Comparison of ENCODE assay signal across 22 cellular contexts in the genomic region with DNA sequence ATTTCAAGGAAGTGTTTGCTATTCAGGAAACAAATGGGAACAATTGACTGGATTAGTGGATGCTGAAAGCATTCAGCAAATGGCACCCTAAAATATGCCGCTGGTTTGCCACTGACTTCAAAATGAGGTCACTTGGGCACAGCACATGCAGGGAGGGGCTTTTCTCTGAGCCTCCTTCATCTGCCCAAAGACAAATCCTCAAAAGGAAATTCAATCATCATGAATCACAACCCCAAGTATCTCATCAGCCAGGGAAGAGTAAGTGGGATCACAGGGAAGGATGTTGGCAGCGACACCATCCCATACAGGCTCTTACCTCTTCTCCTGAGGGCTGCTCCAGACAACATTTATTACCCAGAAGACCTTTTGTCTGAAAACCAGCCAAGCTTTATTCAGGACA. TPM values are rescaled to one million over a fixed set of nuclear protein-coding genes. Genes with fewer than 3 reads are reported as not detected.
DNase-seq lines count a peak whose midpoint lies in the region; ATAC-seq, FAIRE-seq and TF ChIP-seq lines count a peak whose summit lies in the region.
"Had no signal": no experiment of that assay in that cellular context is flagged by ENCODE, and none has a peak within 500 bp of the region (broad histone marks: within the 10 kb centered on the region; RNA-seq: fewer than 3 reads in every experiment).

No MANE protein-coding gene starts in this region.

- WGBS in SK-N-SH (ENCODE audit: low lambda C conversion rate): 23% methylated on average over 2 of the region's 2 CpGs

- no peak for TF ChIP-seq RAD21 in SK-N-SH (IDR thresholded peaks at IDR 0.05; ENCODE audit: low read length)

- no peak overlapping the region for H3K9ac ChIP-seq in SK-N-SH

- no peaks in the 10 kb centered on the region for H3K9me3 ChIP-seq in SK-N-SH
- H3K9me3 ChIP-seq: ascending aorta, tibial nerve had no signal

- H3K9me2 ChIP-seq in SK-N-SH: no peaks in the 10 kb centered on the region

- no peaks in the 10 kb centered on the region; a peak in 1 of 4 replicates for H3K4me1 ChIP-seq in SK-N-SH (ENCODE audit: control insufficient read depth in 1 of 2, insufficient read depth in 2 of 2, low read depth in 1 of 2, low read length in 1 of 2)
- H3K4me1 ChIP-seq: ascending aorta, tibial nerve had no signal

- H3K36me3 ChIP-seq in SK-N-SH (replicated peaks in 1 of 2; ENCODE audit: control insufficient read depth in 1 of 2, insufficient read depth in 2 of 2, low read length in 1 of 2): no peaks in the 10 kb centered on the region
- H3K36me3 ChIP-seq: ascending aorta, tibial nerve had no signal

- H3F3A ChIP-seq in SK-N-SH (replicated peaks; ENCODE audit: insufficient read depth): peaks cover 3% of the 10 kb centered on the region

- no peaks in the 10 kb centered on the region for H3K27me3 ChIP-seq in SK-N-SH (ENCODE audit: insufficient read depth)
- H3K27me3 ChIP-seq: ascending aorta, hepatocyte, tibial nerve had no signal

- H4K20me1 ChIP-seq in SK-N-SH (ENCODE audit: insufficient read depth): no peaks in the 10 kb centered on the region

- CTCF ChIA-PET in SK-N-SH (lab: Yijun Ruan, JAX) (interaction anchor here (2.7 kb wide), 1 partner anchor 10 kb away, joined by 12 read pairs; no protein-coding TSS in a partner anchor), GM10248 (lab: Yijun Ruan, JAX) (interaction anchor here (0.8 to 2.1 kb wide), 4 partner anchors 9 to 15 kb away, joined by 3 to 7 read pairs (median 4); no protein-coding TSS in a partner anchor)

- H3K4me2 ChIP-seq in SK-N-SH: no peak overlapping the region
- H3K4me2 ChIP-seq: hepatocyte had no signal

- TF ChIP-seq CTCF in SK-N-SH (IDR thresholded peaks at IDR 0.05) (no peak), foreskin fibroblast (IDR thresholded peaks at IDR 0.05; ENCODE audit: low read depth, low read length) (no peak), GM10248 (IDR thresholded peaks at IDR 0.05; ENCODE audit: control extremely low read depth, extremely low read depth, low read depth, missing control alignments) (no peak)

- POLR2A ChIA-PET in SK-N-SH (lab: Yijun Ruan, JAX): no interaction called here
- POLR2A ChIA-PET in GM10248 (lab: Yijun Ruan, JAX): no interaction called here

- peak overlapping the region; percentile 29; the same call in 1 of the 2 replicates for H2AFZ ChIP-seq in SK-N-SH (ENCODE audit: low read depth)
- H2AFZ ChIP-seq: hepatocyte had no signal

- peak; percentile 40 for DNase-seq in H54 (ENCODE audit: insufficient read length, low spot score)
- DNase-seq in SK-N-SH: no peak
- peak; percentile 24 to 52 for DNase-seq in foreskin fibroblast
- no peak for DNase-seq in GM10248 (ENCODE audit: extremely low spot score)
- DNase-seq in NCI-H510A (lab: John Stamatoyannopoulos, UW): no peak
- DNase-seq: activated CD8-positive, alpha-beta T cell treated with anti-CD3 and anti-CD28 coated beads for 36 hours; activated naive CD4-positive, alpha-beta T cell treated with anti-CD3 and anti-CD28 coated beads, Interleukin-2, amount 10 ng/mL, durations not matched to agents 7 days and 5 days; activated T-cell treated with anti-CD3 and anti-CD28 coated beads, Interleukin-2, amount 50 U/mL, for 48 hours; islet precursor cell; KG1; mesenchymal stem cell; NCI-H1092; NCI-H69; nephron progenitor cell; SHP77 treated with DMSO at 0.1 percent for 48 hours; stimulated activated CD4-positive, alpha-beta T cell treated with anti-CD3 and anti-CD28 coated beads, Interleukin-2, amount 100 ng/mL, for 24 hours had no signal

- H3K27ac ChIP-seq in SK-N-SH (ENCODE audit: low read depth in 2 of 2, low read length in 1 of 2): no peak overlapping the region
- H3K27ac ChIP-seq: ascending aorta, C4-2B, hepatocyte, tibial nerve had no signal

- no peak for FAIRE-seq in H54 (lab: Jason Lieb, UNC)

- H3K4me3 ChIP-seq in SK-N-SH (ENCODE audit: low read depth in 2 of 2, low read length in 1 of 2): no peak overlapping the region
- no peak overlapping the region for H3K4me3 ChIP-seq in foreskin fibroblast (ENCODE audit: low read depth in 1 of 2, low read length in 2 of 2)
- H3K4me3 ChIP-seq: ascending aorta, hepatocyte, tibial nerve had no signal

- no peaks in the 10 kb centered on the region for H3K79me2 ChIP-seq in SK-N-SH (ENCODE audit: insufficient read depth)
- H3K79me2 ChIP-seq: hepatocyte had no signal

- TF ChIP-seq EP300 in SK-N-SH (IDR thresholded peaks at IDR 0.05; ENCODE audit: borderline replicate concordance in 1 of 2, low read depth in 1 of 2, low read length in 1 of 2): no peak

- no peak for TF ChIP-seq POLR2A in H54 (IDR thresholded peaks at IDR 0.05; ENCODE audit: low read depth, low read length)

- ATAC-seq in GM21447 (IDR thresholded peaks at IDR 0.05; ENCODE audit: unreplicated experiment) (no peak), GM21723 (IDR thresholded peaks at IDR 0.05; ENCODE audit: unreplicated experiment) (no peak)
- ATAC-seq: activated CD8-positive, alpha-beta T cell treated with anti-CD3 and anti-CD28 coated beads for 36 hours had no signal

TF ChIP-seq in SK-N-SH, 30 proteins besides CTCF, POLR2A, EP300 and RAD21:
- 0 out of 2 replicates have a peak, but pooled peaks have one; percentile 39 for TF ChIP-seq YY1 (IDR thresholded peaks at IDR 0.05; ENCODE audit: low read depth)
- no peak; the same call in none of the 2 replicates for TF ChIP-seq NFIC (IDR thresholded peaks at IDR 0.05; ENCODE audit: borderline replicate concordance)
- TF ChIP-seq POLR2AphosphoS5 (IDR thresholded peaks at IDR 0.05; ENCODE audit: low read depth, low read length): no peak
- peak; percentile 16; the same call in 1 of the 2 replicates for TF ChIP-seq JUND (IDR thresholded peaks at IDR 0.05)
- TF ChIP-seq, protein P1, sequence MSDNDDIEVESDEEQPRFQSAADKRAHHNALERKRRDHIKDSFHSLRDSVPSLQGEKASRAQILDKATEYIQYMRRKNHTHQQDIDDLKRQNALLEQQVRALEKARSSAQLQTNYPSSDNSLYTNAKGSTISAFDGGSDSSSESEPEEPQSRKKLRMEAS (IDR thresholded peaks at IDR 0.05; ENCODE audit: low read depth): peak; percentile 77
- TF ChIP-seq, protein P2, sequence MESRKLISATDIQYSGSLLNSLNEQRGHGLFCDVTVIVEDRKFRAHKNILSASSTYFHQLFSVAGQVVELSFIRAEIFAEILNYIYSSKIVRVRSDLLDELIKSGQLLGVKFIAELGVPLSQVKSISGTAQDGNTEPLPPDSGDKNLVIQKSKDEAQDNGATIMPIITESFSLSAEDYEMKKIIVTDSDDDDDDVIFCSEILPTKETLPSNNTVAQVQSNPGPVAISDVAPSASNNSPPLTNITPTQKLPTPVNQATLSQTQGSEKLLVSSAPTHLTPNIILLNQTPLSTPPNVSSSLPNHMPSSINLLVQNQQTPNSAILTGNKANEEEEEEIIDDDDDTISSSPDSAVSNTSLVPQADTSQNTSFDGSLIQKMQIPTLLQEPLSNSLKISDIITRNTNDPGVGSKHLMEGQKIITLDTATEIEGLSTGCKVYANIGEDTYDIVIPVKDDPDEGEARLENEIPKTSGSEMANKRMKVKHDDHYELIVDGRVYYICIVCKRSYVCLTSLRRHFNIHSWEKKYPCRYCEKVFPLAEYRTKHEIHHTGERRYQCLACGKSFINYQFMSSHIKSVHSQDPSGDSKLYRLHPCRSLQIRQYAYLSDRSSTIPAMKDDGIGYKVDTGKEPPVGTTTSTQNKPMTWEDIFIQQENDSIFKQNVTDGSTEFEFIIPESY (IDR thresholded peaks at IDR 0.05; ENCODE audit: borderline replicate concordance, low read depth): 0 out of 2 replicates have a peak, but pooled peaks have one; percentile 34
- no peak for TF ChIP-seq SIN3A (IDR thresholded peaks at IDR 0.05; ENCODE audit: borderline replicate concordance, low read depth, low read length)
- no peak for TF ChIP-seq CHD2 (IDR thresholded peaks at IDR 0.05; ENCODE audit: low read length, partially characterized antibody)
- TF ChIP-seq FOSL2 (IDR thresholded peaks at IDR 0.05; ENCODE audit: borderline replicate concordance, low read depth): peak; percentile 65

RNA-seq across cellular contexts. Expression of a gene that starts 14.4 kb away (rescaled TPM):
- 13.5 and 18.0 TPM in 2 replicates for polyA plus RNA-seq in SK-N-SH (2012; rRNA removed)
- 11.7 and 13.1 TPM in 2 replicates for polyA plus RNA-seq in SK-N-SH (2012; cell fraction: cytosol; rRNA removed)
- polyA plus RNA-seq in SK-N-SH (2012; cell fraction: nucleus; rRNA removed): 22.2 and 44.3 TPM in 2 replicates

Comparison
In these comparisons a context has a peak if more than half of its experiments do, and no peak if none do; other contexts are left out.
1. DNase-seq: peak in H54 (single experiment) and foreskin fibroblast (2 of 2); none in SK-N-SH (single experiment), GM10248 (single experiment) and NCI-H510A (single experiment).